In genomic region chr1:3691421-3692204, GRCh38 we compare ENCODE assay signal across 26 cellular contexts. TPM values are rescaled to one million over a fixed set of nuclear protein-coding genes. Genes with fewer than 3 reads are reported as not detected.
A peak's percentile ranks its signal among the peaks of the same experiment; 100 is the strongest.
DNase-seq lines count a peak whose midpoint lies in the region; ATAC-seq, FAIRE-seq and TF ChIP-seq lines count a peak whose summit lies in the region.
"Had no signal": no experiment of that assay in that cellular context is flagged by ENCODE, and none has a peak within 500 bp of the region (broad histone marks: within the 10 kb centered on the region; RNA-seq: fewer than 3 reads in every experiment).

No MANE protein-coding gene starts in this region.

- no peak for TF ChIP-seq POLR2A in H1 (IDR thresholded peaks at IDR 0.05; ENCODE audit: control extremely low read depth in 1 of 2, low read depth in 2 of 2, low read length in 2 of 2)

- H3K79me2 ChIP-seq in H1 (ENCODE audit: control insufficient read depth in 1 of 2, insufficient read depth in 2 of 2, low read length in 2 of 2), result no peaks in the 10 kb centered on the region

- H3K4me2 ChIP-seq in H1 (ENCODE audit: insufficient read depth in 1 of 2, low read depth in 2 of 2, low read length in 2 of 2), result no peak overlapping the region

- no peak overlapping the region for H4K8ac ChIP-seq in H1 (ENCODE audit: extremely low read depth, insufficient read depth, low read length)

- no peak overlapping the region for H2BK120ac ChIP-seq in H1 (replicated peaks; ENCODE audit: low read depth, low read length)

- H3K27ac ChIP-seq in H1 (ENCODE audit: low read depth, low read length), result no peak overlapping the region
- H3K27ac ChIP-seq in kidney (ENCODE audit: low read depth in 2 of 2, low read length in 2 of 2), result no peak overlapping the region
- H3K27ac ChIP-seq: adrenal gland, heart left ventricle, tibial nerve had no signal

- H3K9ac ChIP-seq in H1 (replicated peaks in 1 of 4; ENCODE audit: extremely low read depth in 1 of 4, low read depth in 3 of 4, low read length in 3 of 4), result no peak overlapping the region
- H3K9ac ChIP-seq in kidney (ENCODE audit: low read length in 2 of 2), result no peak overlapping the region

- no peaks in the 10 kb centered on the region for H3K36me3 ChIP-seq in H1 (ENCODE audit: control insufficient read depth in 2 of 4, insufficient read depth in 4 of 4, low read length in 3 of 4)
- H3K36me3 ChIP-seq in kidney (ENCODE audit: control insufficient read depth in 1 of 2, insufficient read depth in 2 of 2, low read length in 2 of 2), result no peaks in the 10 kb centered on the region
- H3K36me3 ChIP-seq: adrenal gland, heart left ventricle, MG63, tibial nerve had no signal

- H4K5ac ChIP-seq in H1 (ENCODE audit: insufficient read length, low read depth, low read length), result no peak overlapping the region

- H2BK12ac ChIP-seq in H1 (ENCODE audit: low read depth, low read length), result peak overlapping the region; percentile 90; the same call in 1 of the 2 replicates

- H4K20me1 ChIP-seq in H1 (replicated peaks in 1 of 2; ENCODE audit: control insufficient read depth in 1 of 2, insufficient read depth in 2 of 2, low read length in 2 of 2), result peaks cover 0 to 6% of the 10 kb centered on the region in 2 experiments

- peak; percentile 23 to 56 (median 23) for DNase-seq in NCI-H1417 (lab: John Stamatoyannopoulos, UW)
- DNase-seq in NCI-H1417 treated with DMSO at 0.1 percent for 48 hours (lab: John Stamatoyannopoulos, UW), result no peak
- DNase-seq in DMS153 treated with DMSO at 0.1 percent for 48 hours (lab: John Stamatoyannopoulos, UW; ENCODE audit: unreplicated experiment), result peak; percentile 46
- DNase-seq in NCI-H2171 (lab: John Stamatoyannopoulos, UW), result peak; percentile 90
- no peak for DNase-seq in H1 (ENCODE audit: low read depth in 1 of 2, low spot score in 2 of 2)
- DNase-seq in kidney, result no peak
- no peak for DNase-seq in central memory CD4-positive, alpha-beta T cell
- DNase-seq: 8988T; activated CD8-positive, alpha-beta T cell treated with anti-CD3 and anti-CD28 coated beads for 36 hours; activated gamma-delta T cell; activated T-cell treated with anti-CD3 and anti-CD28 coated beads for 4 hours; adrenal gland; heart left ventricle; MG63; naive thymus-derived CD4-positive, alpha-beta T cell; NCI-H187 treated with DMSO at 0.1 percent for 48 hours; NCI-H510A; retina; stimulated activated CD4-positive, alpha-beta T cell treated with anti-CD3 and anti-CD28 coated beads, Interleukin-4, amount 100 ng/mL, for 4 hours; stimulated activated naive CD8-positive, alpha-beta T cell treated with anti-CD3 and anti-CD28 coated beads, Interleukin-15, Interleukin-2, amounts not matched to agents 100 U/mL and 50 U/mL, for 24 hours had no signal

- H3K56ac ChIP-seq in H1 (replicated peaks; ENCODE audit: insufficient read length, low read depth, low read length), result no peak overlapping the region

- intact Hi-C loops in kidney (cut with DNase I), result no loop called here

- H2BK15ac ChIP-seq in H1 (ENCODE audit: low read length), result peak overlapping the region; percentile 94

- WGBS in H1 (ENCODE audit: extremely low coverage in 1 of 2, insufficient coverage in 1 of 2, insufficient read length in 1 of 2, insufficient replicate concordance in 2 of 2, low coverage in 1 of 2, low lambda C conversion rate in 2 of 2, missing lambda C conversion rate in 1 of 2), 2 experiments, result 91% methylated on average over 23 of the region's 24 CpGs; no CpG with 5 or more reads in 1 of the 2 experiments

- no peak overlapping the region for H3K4ac ChIP-seq in H1 (replicated peaks; ENCODE audit: insufficient read length, low read depth, low read length)

- TF ChIP-seq CTCF in H1 (IDR thresholded peaks at IDR 0.05; ENCODE audit: control extremely low read depth in 1 of 3, insufficient read depth in 1 of 3, low read depth in 1 of 3, low read length in 3 of 3) (no peak), kidney (IDR thresholded peaks at IDR 0.05; ENCODE audit: borderline replicate concordance, extremely low read depth, insufficient read depth) (no peak)

- no peak overlapping the region for H3K23ac ChIP-seq in H1 (ENCODE audit: insufficient read length)

- H3K79me1 ChIP-seq in H1 (ENCODE audit: low read depth, low read length), result no peaks in the 10 kb centered on the region; the same call in 1 of the 2 replicates

- no peaks in the 10 kb centered on the region; the same call in 1 of the 2 replicates for H3K23me2 ChIP-seq in H1 (ENCODE audit: low read depth, low read length)

- CTCF ChIA-PET in H1 (lab: Charles Lee; ENCODE audit: partially characterized antibody), result interaction anchor here (0.9 to 1.9 kb wide), 8 partner anchors 9 to 70 kb away, joined by 3 to 6 read pairs (median 3); no protein-coding TSS in a partner anchor

- no peak overlapping the region; the same call in 1 of the 2 replicates for H3K18ac ChIP-seq in H1 (ENCODE audit: extremely low read depth, low read length)

- peak overlapping the region; percentile 80 for H4K91ac ChIP-seq in H1 (replicated peaks; ENCODE audit: insufficient read length, low read length)

- peaks cover 3 to 22% (median 17%) of the 10 kb centered on the region in 4 experiments for H3K4me1 ChIP-seq in H1 (replicated peaks in 1 of 4; ENCODE audit: control insufficient read depth in 3 of 4, insufficient read depth in 4 of 4, low read length in 3 of 4)
- peaks cover 0 to 2% of the 10 kb centered on the region in 2 donors for H3K4me1 ChIP-seq in kidney (ENCODE audit: control insufficient read depth in 1 of 2, insufficient read depth in 1 of 2, low read depth in 1 of 2, low read length in 2 of 2)
- H3K4me1 ChIP-seq: adrenal gland had no signal

- no peak overlapping the region for H3K14ac ChIP-seq in H1 (ENCODE audit: insufficient read length)

- H3K4me3 ChIP-seq in H1 (ENCODE audit: extremely low read depth in 1 of 4, insufficient read depth in 2 of 4, low read depth in 3 of 4, low read length in 4 of 4), result no peak overlapping the region
- no peak overlapping the region for H3K4me3 ChIP-seq in kidney (ENCODE audit: low read length in 2 of 2)
- H3K4me3 ChIP-seq: adrenal gland, heart left ventricle, MG63, tibial nerve had no signal

- H3K9me3 ChIP-seq in H1 (ENCODE audit: insufficient read depth in 2 of 2, low read depth in 1 of 2, low read length in 1 of 2) (no peaks in the 10 kb centered on the region; a peak in 1 of 4 replicates), kidney (ENCODE audit: control insufficient read depth in 1 of 2, low read length in 2 of 2) (no peaks in the 10 kb centered on the region)
- H3K9me3 ChIP-seq: adrenal gland, heart left ventricle, MG63, tibial nerve had no signal

- 0 out of 2 replicates have a peak overlapping the region, but pooled peaks have one; percentile 68 for H2BK5ac ChIP-seq in H1 (ENCODE audit: low read depth, low read length)

- TF ChIP-seq RAD21 in H1 (IDR thresholded peaks at IDR 0.05 in 1 of 2, conservative IDR thresholded peaks at IDR 0.05 in 1 of 2; ENCODE audit: low read depth in 2 of 2, low read length in 2 of 2), result no peak

- POLR2A ChIA-PET in H1 (lab: Charles Lee; ENCODE audit: partially characterized antibody), result interaction anchor here (2.3 kb wide), 1 partner anchor 35 kb away, joined by 6 read pairs; no protein-coding TSS in a partner anchor

- FAIRE-seq in H1 (lab: Jason Lieb, UNC) (no peak), kidney (lab: Jason Lieb, UNC) (no peak)
- FAIRE-seq: endothelial cell of umbilical vein had no signal

- TF ChIP-seq EP300 in H1 (IDR thresholded peaks at IDR 0.05; ENCODE audit: borderline replicate concordance in 1 of 2, low read depth in 2 of 2, low read length in 2 of 2), result no peak

- ATAC-seq in GM19455 (IDR thresholded peaks at IDR 0.05; ENCODE audit: unreplicated experiment), result no peak
- ATAC-seq: activated CD8-positive, alpha-beta T cell treated with anti-CD3 and anti-CD28 coated beads for 36 hours; left lobe of liver; naive thymus-derived CD4-positive, alpha-beta T cell; Right ventricle myocardium inferior; stimulated activated naive CD8-positive, alpha-beta T cell treated with anti-CD3 and anti-CD28 coated beads, Interleukin-15, Interleukin-2, amounts not matched to agents 100 U/mL and 50 U/mL, for 24 hours had no signal

- H2AFZ ChIP-seq in H1 (ENCODE audit: low read length), result no peak overlapping the region

- 0 out of 2 replicates have a peak overlapping the region, but pooled peaks have one; percentile 86 for H2BK20ac ChIP-seq in H1 (ENCODE audit: low read length)

- H3K27me3 ChIP-seq in H1 (replicated peaks in 1 of 4; ENCODE audit: control insufficient read depth in 3 of 4, extremely low read depth in 1 of 4, insufficient read depth in 3 of 4, low read length in 3 of 4), result peaks cover 0 to 7% (median 4%) of the 10 kb centered on the region in 4 experiments; a peak in 2 of 7 replicates
- H3K27me3 ChIP-seq: adrenal gland, MG63 had no signal

- peak overlapping the region; percentile 16; the same call in 1 of the 2 replicates for H2AK5ac ChIP-seq in H1 (ENCODE audit: low read depth, low read length)

TF ChIP-seq in H1, 55 proteins besides CTCF, POLR2A, EP300 and RAD21 (continues in another document):
- no peak for TF ChIP-seq CTBP2 (IDR thresholded peaks at IDR 0.05; ENCODE audit: borderline replicate concordance, insufficient read depth, insufficient read length, low read length)
- TF ChIP-seq HDAC6 (IDR thresholded peaks at IDR 0.05; ENCODE audit: low read depth, low read length), result no peak
- no peak for TF ChIP-seq POU5F1 (IDR thresholded peaks at IDR 0.05; ENCODE audit: low read depth, low read length)
- TF ChIP-seq BACH1 (IDR thresholded peaks at IDR 0.05; ENCODE audit: low read length), result no peak

RNA-seq across cellular contexts. Expression of gene TP73, which starts 39.3 kb away (rescaled TPM):
- total RNA-seq in H1 (2021; fragmentation: NEBNext Ultra II Directional; extraction: Animal tissue kit (Norgen Biotek cat#: 25700)), result 2.9 and 3.1 TPM in 2 replicates
- polyA plus RNA-seq in H1 (2011; rRNA removed) (2.6 and 4.2 TPM in 2 replicates), kidney (ENCODE audit: insufficient read depth, low read depth, low replicate concordance) (not detected)
- 1.3 TPM for polyA plus RNA-seq in H1 (2011; cell fraction: cytosol; rRNA removed)
- 8.4 TPM for polyA plus RNA-seq in H1 (2011; cell fraction: nucleus; rRNA removed)
- polyA plus RNA-seq in H1 (2012, experiment 1 of 2), result 1.2 to 3.8 TPM (median 2.8 TPM) in 4 replicates
- polyA plus RNA-seq in H1 (2012, experiment 2 of 2), result 1.3 TPM
- polyA plus RNA-seq in H1 (2013, experiment 1 of 2), result 2.1 TPM
- polyA plus RNA-seq in H1 (2013, experiment 2 of 2), result 2.3 TPM
- 1.9 and 3.5 TPM in 2 replicates for polyA minus RNA-seq in H1 (2011; rRNA and poly(A)+ RNA removed)
- polyA minus RNA-seq in H1 (2011; cell fraction: cytosol; rRNA and poly(A)+ RNA removed), result 3.4 TPM
- 6.7 TPM for polyA minus RNA-seq in H1 (2011; cell fraction: nucleus; rRNA and poly(A)+ RNA removed)
- 0.54 TPM for total RNA-seq in kidney
- total RNA-seq: mesenteric fat pad had no signal

RNA-seq across cellular contexts. Expression of gene WRAP73, which starts 41.7 kb away (rescaled TPM):
- total RNA-seq in H1 (2021; fragmentation: NEBNext Ultra II Directional; extraction: Animal tissue kit (Norgen Biotek cat#: 25700)), result 29.7 and 30.3 TPM in 2 replicates
- polyA plus RNA-seq in H1 (2011; rRNA removed), result 50.7 and 66.4 TPM in 2 replicates
- polyA plus RNA-seq in H1 (2011; cell fraction: cytosol; rRNA removed), result 54.2 TPM
- 183 TPM for polyA plus RNA-seq in H1 (2011; cell fraction: nucleus; rRNA removed)
- 29.1 to 37.1 TPM (median 32.3 TPM) in 4 replicates for polyA plus RNA-seq in H1 (2012, experiment 1 of 2)
- polyA plus RNA-seq in H1 (2012, experiment 2 of 2), result 26.5 TPM
- 23.2 TPM for polyA plus RNA-seq in H1 (2013, experiment 1 of 2)
- 21.4 TPM for polyA plus RNA-seq in H1 (2013, experiment 2 of 2)
- polyA minus RNA-seq in H1 (2011; rRNA and poly(A)+ RNA removed), result 32.3 and 34.3 TPM in 2 replicates
- polyA minus RNA-seq in H1 (2011; cell fraction: cytosol; rRNA and poly(A)+ RNA removed), result 25.3 TPM
- polyA minus RNA-seq in H1 (2011; cell fraction: nucleus; rRNA and poly(A)+ RNA removed), result 44.8 TPM
- 18.4 TPM for total RNA-seq in kidney
- polyA plus RNA-seq in kidney (ENCODE audit: insufficient read depth, low read depth, low replicate concordance), result 19.6 TPM

Comparison
In these comparisons a context has a peak if more than half of its experiments do, and no peak if none do; other contexts are left out.
1. DNase-seq: peak in NCI-H1417 (3 of 3), DMS153 treated with DMSO at 0.1 percent for 48 hours (single experiment) and NCI-H2171 (single experiment); none in NCI-H1417 treated with DMSO at 0.1 percent for 48 hours (single experiment), H1 (0 of 2), kidney (single experiment) and central memory CD4-positive, alpha-beta T cell (single experiment).